Comparison of ENCODE assay signal across 1 cellular context in the genomic region with DNA sequence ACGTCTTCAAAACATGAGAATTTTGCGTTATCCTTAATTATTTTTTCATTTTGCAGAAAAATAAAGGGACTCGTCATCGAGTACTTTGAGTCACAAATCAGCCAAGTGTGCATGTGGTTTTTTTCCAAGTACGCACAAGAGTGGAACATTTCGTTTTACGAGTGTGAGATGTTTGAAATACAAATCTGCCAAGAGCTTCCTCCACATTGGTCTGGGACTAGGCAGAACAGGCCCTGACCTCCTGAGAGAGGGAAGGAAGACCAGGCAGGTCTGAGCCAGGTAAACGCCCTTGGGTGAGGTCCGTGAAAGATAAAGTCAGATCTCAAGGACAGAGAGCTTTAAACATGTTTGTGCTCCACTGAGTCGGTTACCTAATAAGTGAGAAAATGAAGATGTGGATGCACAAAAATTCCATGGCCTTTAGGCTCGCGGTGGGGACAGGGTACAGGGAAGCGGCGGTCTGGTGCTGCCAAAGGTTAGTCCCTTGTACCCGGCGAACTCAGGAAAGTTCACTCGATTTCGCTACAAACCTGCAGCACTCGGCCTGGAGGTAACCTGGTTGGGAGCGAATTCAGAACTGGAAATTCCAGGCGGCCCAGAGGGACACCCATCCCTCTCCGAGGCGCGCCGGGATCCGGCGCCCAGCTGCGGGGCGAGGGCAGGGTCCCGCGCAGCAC.
A peak's percentile ranks its signal among the peaks of the same experiment; 100 is the strongest.
TF ChIP-seq lines count a peak whose summit lies in the region.

No MANE protein-coding gene starts in this region.

TF ChIP-seq in HepG2, 621 proteins besides CTCF, POLR2A, EP300 and RAD21 (continued from another document and continues in another):
- TF ChIP-seq, protein P1, sequence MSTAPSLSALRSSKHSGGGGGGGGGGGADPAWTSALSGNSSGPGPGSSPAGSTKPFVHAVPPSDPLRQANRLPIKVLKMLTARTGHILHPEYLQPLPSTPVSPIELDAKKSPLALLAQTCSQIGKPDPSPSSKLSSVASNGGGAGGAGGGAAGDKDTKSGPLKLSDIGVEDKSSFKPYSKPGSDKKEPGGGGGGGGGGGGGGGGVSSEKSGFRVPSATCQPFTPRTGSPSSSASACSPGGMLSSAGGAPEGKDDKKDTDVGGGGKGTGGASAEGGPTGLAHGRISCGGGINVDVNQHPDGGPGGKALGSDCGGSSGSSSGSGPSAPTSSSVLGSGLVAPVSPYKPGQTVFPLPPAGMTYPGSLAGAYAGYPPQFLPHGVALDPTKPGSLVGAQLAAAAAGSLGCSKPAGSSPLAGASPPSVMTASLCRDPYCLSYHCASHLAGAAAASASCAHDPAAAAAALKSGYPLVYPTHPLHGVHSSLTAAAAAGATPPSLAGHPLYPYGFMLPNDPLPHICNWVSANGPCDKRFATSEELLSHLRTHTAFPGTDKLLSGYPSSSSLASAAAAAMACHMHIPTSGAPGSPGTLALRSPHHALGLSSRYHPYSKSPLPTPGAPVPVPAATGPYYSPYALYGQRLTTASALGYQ (CRISPR knock-in tag; IDR thresholded peaks at IDR 0.05), result no peak
- TF ChIP-seq FIP1L1 (IDR thresholded peaks at IDR 0.05; ENCODE audit: borderline replicate concordance, insufficient read depth, low read depth, low read length) (no peak), SPEN (CRISPR knock-in tag; IDR thresholded peaks at IDR 0.05; ENCODE audit: low read depth) (no peak), SMARCC2 (IDR thresholded peaks at IDR 0.05) (no peak), ADNP (CRISPR knock-in tag; IDR thresholded peaks at IDR 0.05) (no peak), ZNF557 (CRISPR knock-in tag; IDR thresholded peaks at IDR 0.05) (no peak), GTF2F1 (IDR thresholded peaks at IDR 0.05; ENCODE audit: low read length) (no peak), HOXA5 (CRISPR knock-in tag; IDR thresholded peaks at IDR 0.05) (peak; percentile 61), CAMTA2 (CRISPR knock-in tag; IDR thresholded peaks at IDR 0.05; ENCODE audit: borderline replicate concordance) (no peak), STAT5B (CRISPR knock-in tag; IDR thresholded peaks at IDR 0.05) (no peak), HMG20A (CRISPR knock-in tag; IDR thresholded peaks at IDR 0.05; ENCODE audit: borderline replicate concordance) (no peak), NR2C2 (CRISPR knock-in tag; IDR thresholded peaks at IDR 0.05; ENCODE audit: borderline replicate concordance) (no peak), GRHL1 (CRISPR knock-in tag; conservative IDR thresholded peaks at IDR 0.05) (no peak), POLR2AphosphoS2 (IDR thresholded peaks at IDR 0.05; ENCODE audit: low read depth, low read length) (no peak), GLI4 (CRISPR knock-in tag; IDR thresholded peaks at IDR 0.05; ENCODE audit: borderline replicate concordance) (no peak), SMAD1 (CRISPR knock-in tag; IDR thresholded peaks at IDR 0.05; ENCODE audit: borderline replicate concordance, low read depth) (no peak), KDM1A (CRISPR knock-in tag; IDR thresholded peaks at IDR 0.05) (no peak), ZNF263 (CRISPR knock-in tag; IDR thresholded peaks at IDR 0.05) (0 out of 2 replicates have a peak, but pooled peaks have one; percentile 9), ZFP82 (CRISPR knock-in tag; IDR thresholded peaks at IDR 0.05; ENCODE audit: borderline replicate concordance) (no peak), MLX (CRISPR knock-in tag; IDR thresholded peaks at IDR 0.05) (no peak), BORCS8-MEF2B (CRISPR knock-in tag; IDR thresholded peaks at IDR 0.05) (no peak), TBP (CRISPR knock-in tag; IDR thresholded peaks at IDR 0.05) (no peak), ZNF563 (CRISPR knock-in tag; IDR thresholded peaks at IDR 0.05) (peak; percentile 11; the same call in 1 of the 2 replicates), ZFP36 (IDR thresholded peaks at IDR 0.05; ENCODE audit: borderline replicate concordance, low read depth, low read length, partially characterized antibody) (no peak), MEF2D (CRISPR knock-in tag; IDR thresholded peaks at IDR 0.05) (no peak; the same call in 1 of the 2 replicates), PAF1 (CRISPR knock-in tag; IDR thresholded peaks at IDR 0.05) (peak; percentile 43; the same call in 1 of the 2 replicates), CCDC6 (CRISPR knock-in tag; IDR thresholded peaks at IDR 0.05) (no peak), ZNF17 (CRISPR knock-in tag; IDR thresholded peaks at IDR 0.05) (no peak), ZNF556 (CRISPR knock-in tag; IDR thresholded peaks at IDR 0.05; ENCODE audit: borderline replicate concordance) (no peak), HDAC6 (IDR thresholded peaks at IDR 0.05; ENCODE audit: low read depth, low read length) (no peak), CEBPB (IDR thresholded peaks at IDR 0.05; ENCODE audit: borderline replicate concordance, low read depth, low read length) (no peak), AGO2 (optimal IDR thresholded peaks at IDR 0.05; ENCODE audit: low read depth, low read length) (no peak), NFE2 (CRISPR knock-in tag; IDR thresholded peaks at IDR 0.05) (no peak), FOXP4 (CRISPR knock-in tag; IDR thresholded peaks at IDR 0.05) (peak; percentile 41; the same call in 1 of the 2 replicates), ZFP91 (CRISPR knock-in tag; IDR thresholded peaks at IDR 0.05; ENCODE audit: borderline replicate concordance) (0 out of 2 replicates have a peak, but pooled peaks have one; percentile 1), MYNN (CRISPR knock-in tag; IDR thresholded peaks at IDR 0.05; ENCODE audit: low read depth) (no peak), ZFP90 (CRISPR knock-in tag; IDR thresholded peaks at IDR 0.05; ENCODE audit: borderline replicate concordance) (no peak)
- TF ChIP-seq, protein P2, sequence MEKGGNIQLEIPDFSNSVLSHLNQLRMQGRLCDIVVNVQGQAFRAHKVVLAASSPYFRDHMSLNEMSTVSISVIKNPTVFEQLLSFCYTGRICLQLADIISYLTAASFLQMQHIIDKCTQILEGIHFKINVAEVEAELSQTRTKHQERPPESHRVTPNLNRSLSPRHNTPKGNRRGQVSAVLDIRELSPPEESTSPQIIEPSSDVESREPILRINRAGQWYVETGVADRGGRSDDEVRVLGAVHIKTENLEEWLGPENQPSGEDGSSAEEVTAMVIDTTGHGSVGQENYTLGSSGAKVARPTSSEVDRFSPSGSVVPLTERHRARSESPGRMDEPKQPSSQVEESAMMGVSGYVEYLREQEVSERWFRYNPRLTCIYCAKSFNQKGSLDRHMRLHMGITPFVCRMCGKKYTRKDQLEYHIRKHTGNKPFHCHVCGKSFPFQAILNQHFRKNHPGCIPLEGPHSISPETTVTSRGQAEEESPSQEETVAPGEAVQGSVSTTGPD (CRISPR knock-in tag; IDR thresholded peaks at IDR 0.05), result no peak
- TF ChIP-seq, protein P3, sequence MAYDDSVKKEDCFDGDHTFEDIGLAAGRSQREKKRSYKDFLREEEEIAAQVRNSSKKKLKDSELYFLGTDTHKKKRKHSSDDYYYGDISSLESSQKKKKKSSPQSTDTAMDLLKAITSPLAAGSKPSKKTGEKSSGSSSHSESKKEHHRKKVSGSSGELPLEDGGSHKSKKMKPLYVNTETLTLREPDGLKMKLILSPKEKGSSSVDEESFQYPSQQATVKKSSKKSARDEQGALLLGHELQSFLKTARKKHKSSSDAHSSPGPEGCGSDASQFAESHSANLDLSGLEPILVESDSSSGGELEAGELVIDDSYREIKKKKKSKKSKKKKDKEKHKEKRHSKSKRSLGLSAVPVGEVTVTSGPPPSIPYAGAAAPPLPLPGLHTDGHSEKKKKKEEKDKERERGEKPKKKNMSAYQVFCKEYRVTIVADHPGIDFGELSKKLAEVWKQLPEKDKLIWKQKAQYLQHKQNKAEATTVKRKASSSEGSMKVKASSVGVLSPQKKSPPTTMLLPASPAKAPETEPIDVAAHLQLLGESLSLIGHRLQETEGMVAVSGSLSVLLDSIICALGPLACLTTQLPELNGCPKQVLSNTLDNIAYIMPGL (CRISPR knock-in tag; IDR thresholded peaks at IDR 0.05; ENCODE audit: borderline replicate concordance in 1 of 2, low read depth in 1 of 2), result peak in 1 of 2 experiments; percentile 34; a peak in 1 of 4 replicates
- TF ChIP-seq, protein P4, sequence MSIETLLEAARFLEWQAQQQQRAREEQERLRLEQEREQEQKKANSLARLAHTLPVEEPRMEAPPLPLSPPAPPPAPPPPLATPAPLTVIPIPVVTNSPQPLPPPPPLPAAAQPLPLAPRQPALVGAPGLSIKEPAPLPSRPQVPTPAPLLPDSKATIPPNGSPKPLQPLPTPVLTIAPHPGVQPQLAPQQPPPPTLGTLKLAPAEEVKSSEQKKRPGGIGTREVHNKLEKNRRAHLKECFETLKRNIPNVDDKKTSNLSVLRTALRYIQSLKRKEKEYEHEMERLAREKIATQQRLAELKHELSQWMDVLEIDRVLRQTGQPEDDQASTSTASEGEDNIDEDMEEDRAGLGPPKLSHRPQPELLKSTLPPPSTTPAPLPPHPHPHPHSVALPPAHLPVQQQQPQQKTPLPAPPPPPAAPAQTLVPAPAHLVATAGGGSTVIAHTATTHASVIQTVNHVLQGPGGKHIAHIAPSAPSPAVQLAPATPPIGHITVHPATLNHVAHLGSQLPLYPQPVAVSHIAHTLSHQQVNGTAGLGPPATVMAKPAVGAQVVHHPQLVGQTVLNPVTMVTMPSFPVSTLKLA (IDR thresholded peaks at IDR 0.05), result no peak
- TF ChIP-seq, protein P5, sequence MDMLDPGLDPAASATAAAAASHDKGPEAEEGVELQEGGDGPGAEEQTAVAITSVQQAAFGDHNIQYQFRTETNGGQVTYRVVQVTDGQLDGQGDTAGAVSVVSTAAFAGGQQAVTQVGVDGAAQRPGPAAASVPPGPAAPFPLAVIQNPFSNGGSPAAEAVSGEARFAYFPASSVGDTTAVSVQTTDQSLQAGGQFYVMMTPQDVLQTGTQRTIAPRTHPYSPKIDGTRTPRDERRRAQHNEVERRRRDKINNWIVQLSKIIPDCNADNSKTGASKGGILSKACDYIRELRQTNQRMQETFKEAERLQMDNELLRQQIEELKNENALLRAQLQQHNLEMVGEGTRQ (IDR thresholded peaks at IDR 0.05; ENCODE audit: low read depth, low read length), result no peak
- TF ChIP-seq, protein P5 (CRISPR knock-in tag; IDR thresholded peaks at IDR 0.05; ENCODE audit: borderline replicate concordance), result no peak
- TF ChIP-seq, protein P6, sequence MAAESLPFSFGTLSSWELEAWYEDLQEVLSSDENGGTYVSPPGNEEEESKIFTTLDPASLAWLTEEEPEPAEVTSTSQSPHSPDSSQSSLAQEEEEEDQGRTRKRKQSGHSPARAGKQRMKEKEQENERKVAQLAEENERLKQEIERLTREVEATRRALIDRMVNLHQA (CRISPR knock-in tag; IDR thresholded peaks at IDR 0.05), result no peak
- TF ChIP-seq, protein P7, sequence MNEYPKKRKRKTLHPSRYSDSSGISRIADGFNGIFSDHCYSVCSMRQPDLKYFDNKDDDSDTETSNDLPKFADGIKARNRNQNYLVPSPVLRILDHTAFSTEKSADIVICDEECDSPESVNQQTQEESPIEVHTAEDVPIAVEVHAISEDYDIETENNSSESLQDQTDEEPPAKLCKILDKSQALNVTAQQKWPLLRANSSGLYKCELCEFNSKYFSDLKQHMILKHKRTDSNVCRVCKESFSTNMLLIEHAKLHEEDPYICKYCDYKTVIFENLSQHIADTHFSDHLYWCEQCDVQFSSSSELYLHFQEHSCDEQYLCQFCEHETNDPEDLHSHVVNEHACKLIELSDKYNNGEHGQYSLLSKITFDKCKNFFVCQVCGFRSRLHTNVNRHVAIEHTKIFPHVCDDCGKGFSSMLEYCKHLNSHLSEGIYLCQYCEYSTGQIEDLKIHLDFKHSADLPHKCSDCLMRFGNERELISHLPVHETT (CRISPR knock-in tag; conservative IDR thresholded peaks at IDR 0.05), result no peak
